ENCODE assay signal across 14 cellular contexts in the genomic region with DNA sequence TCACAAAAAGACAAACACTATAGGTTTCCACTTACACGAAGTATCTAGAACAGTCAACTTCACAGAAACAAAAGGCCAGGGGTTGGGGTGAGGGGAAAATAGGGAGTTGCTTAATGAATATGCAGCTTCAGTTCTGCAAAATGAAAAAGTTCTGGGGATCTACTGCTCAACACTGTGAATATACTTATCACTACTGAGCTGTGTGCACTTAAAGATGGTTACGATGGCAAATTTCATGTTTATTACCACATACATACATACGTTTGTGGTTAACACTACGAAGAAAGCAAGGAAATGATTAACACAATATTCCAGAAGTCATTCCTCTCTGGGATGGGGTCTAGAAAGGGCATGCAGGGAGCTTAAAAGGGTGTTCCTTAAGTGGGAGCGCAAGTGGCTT. TPM values are rescaled to one million over a fixed set of nuclear protein-coding genes. Genes with fewer than 3 reads are reported as not detected.
DNase-seq lines count a peak whose midpoint lies in the region; ATAC-seq and TF ChIP-seq lines count a peak whose summit lies in the region.
"Had no signal": no experiment of that assay in that cellular context is flagged by ENCODE, and none has a peak within 500 bp of the region (broad histone marks: within the 10 kb centered on the region; RNA-seq: fewer than 3 reads in every experiment).

No MANE protein-coding gene starts in this region.

- no peaks in the 10 kb centered on the region for H3K36me3 Mint-ChIP-seq in activated CD4-positive, alpha-beta T cell treated with anti-CD3 and anti-CD28 coated beads, Interleukin-2, amount 10 ng/mL, durations not matched to agents 7 days and 5 days (ENCODE audit: low read depth)

- H3K27me3 Mint-ChIP-seq in activated CD4-positive, alpha-beta T cell treated with anti-CD3 and anti-CD28 coated beads, Interleukin-2, amount 10 ng/mL, durations not matched to agents 7 days and 5 days = peaks cover 12% of the 10 kb centered on the region

- no peak overlapping the region for H3K4me3 ChIP-seq in RWPE2 (ENCODE audit: severe bottlenecking)
- H3K4me3 ChIP-seq in fibroblast of pulmonary artery (replicated peaks; ENCODE audit: low read depth, low read length) = peak overlapping the region; percentile 10
- H3K4me3 ChIP-seq: pancreas had no signal

- H3K4me1 ChIP-seq in RWPE2 (ENCODE audit: insufficient read depth, poor library complexity, severe bottlenecking) = peaks cover 23% of the 10 kb centered on the region
- H3K4me1 ChIP-seq: pancreas had no signal

- no peaks in the 10 kb centered on the region for H3K4me1 Mint-ChIP-seq in activated CD4-positive, alpha-beta T cell treated with anti-CD3 and anti-CD28 coated beads, Interleukin-2, amount 10 ng/mL, durations not matched to agents 7 days and 5 days

- H3K27me3 ChIP-seq in RWPE2 (ENCODE audit: insufficient read depth, poor library complexity, severe bottlenecking) = no peaks in the 10 kb centered on the region
- H3K27me3 ChIP-seq: pancreas had no signal

- H3K9me3 ChIP-seq in RWPE2 (ENCODE audit: severe bottlenecking) = no peaks in the 10 kb centered on the region
- H3K9me3 ChIP-seq: pancreas had no signal

- CTCF ChIA-PET in activated CD4-positive, alpha-beta T cell treated with anti-CD3 and anti-CD28 coated beads, Interleukin-2, amount 10 ng/mL, durations not matched to agents 7 days and 5 days (lab: Charles Lee) = interaction anchor here (1.0 kb wide), 1 partner anchor 9 kb away, joined by 3 read pairs; no protein-coding TSS in a partner anchor

- H3K27ac Mint-ChIP-seq in activated CD4-positive, alpha-beta T cell treated with anti-CD3 and anti-CD28 coated beads, Interleukin-2, amount 10 ng/mL, durations not matched to agents 7 days and 5 days = no peak overlapping the region
- H3K27ac Mint-ChIP-seq: T-helper 2 cell treated with Interferon-gamma antibody and Interleukin-4, amounts not matched to agents 5 μg/mL and 100 μg/mL, for 36 hours had no signal

- no peak for TF ChIP-seq CTCF in RWPE2 (IDR thresholded peaks at IDR 0.05; ENCODE audit: poor library complexity, severe bottlenecking)
- TF ChIP-seq CTCF in fibroblast of pulmonary artery (IDR thresholded peaks at IDR 0.05; ENCODE audit: low read length, missing control alignments) = no peak

- DNase-seq in SKM-1 treated with dmso at 0.1 percent for 144 hours (lab: John Stamatoyannopoulos, UW; ENCODE audit: unreplicated experiment) = peak; percentile 31
- no peak for DNase-seq in SKM-1 (lab: John Stamatoyannopoulos, UW; ENCODE audit: unreplicated experiment)
- DNase-seq in RWPE2 (ENCODE audit: low spot score) = no peak
- peak; percentile 65 for DNase-seq in fibroblast of pulmonary artery (ENCODE audit: low read depth)
- DNase-seq in hepatic stellate cell (ENCODE audit: low spot score) = no peak
- DNase-seq in NCI-H345 treated with DMSO at 0.1 percent for 48 hours (lab: John Stamatoyannopoulos, UW; ENCODE audit: unreplicated experiment) = no peak
- DNase-seq in activated CD4-positive, alpha-beta T cell treated with anti-CD3 and anti-CD28 coated beads, Interleukin-2, amount 10 ng/mL, durations not matched to agents 7 days and 5 days = no peak
- no peak for DNase-seq in T1000 (lab: John Stamatoyannopoulos, UW)
- DNase-seq: 8988T; activated CD4-positive, alpha-beta T cell treated with anti-CD3 and anti-CD28 coated beads, Interleukin-2, amount 50 U/mL, for 4 hours; Calu3; NCI-H226; pancreas had no signal

- no peak overlapping the region for H3K4me3 Mint-ChIP-seq in activated CD4-positive, alpha-beta T cell treated with anti-CD3 and anti-CD28 coated beads, Interleukin-2, amount 10 ng/mL, durations not matched to agents 7 days and 5 days
- H3K4me3 Mint-ChIP-seq: T-helper 2 cell treated with Interferon-gamma antibody and Interleukin-4, amounts not matched to agents 5 μg/mL and 100 μg/mL, for 36 hours had no signal

- no peaks in the 10 kb centered on the region for H3K9me3 Mint-ChIP-seq in activated CD4-positive, alpha-beta T cell treated with anti-CD3 and anti-CD28 coated beads, Interleukin-2, amount 10 ng/mL, durations not matched to agents 7 days and 5 days
- H3K9me3 Mint-ChIP-seq: T-helper 2 cell treated with Interferon-gamma antibody and Interleukin-4, amounts not matched to agents 5 μg/mL and 100 μg/mL, for 36 hours had no signal

- H3K36me3 ChIP-seq in RWPE2 (ENCODE audit: low read depth) = 0 out of 2 replicates have a peak, but pooled peaks cover 4% of the 10 kb centered on the region
- H3K36me3 ChIP-seq: pancreas had no signal

- POLR2A ChIA-PET in activated CD4-positive, alpha-beta T cell treated with anti-CD3 and anti-CD28 coated beads, Interleukin-2, amount 10 ng/mL, durations not matched to agents 7 days and 5 days (lab: Charles Lee) = no interaction called here

- no peak for ATAC-seq in RWPE2 (ENCODE audit: low read depth)
- ATAC-seq: pancreas had no signal

- peak overlapping the region; percentile 13 for H3K27ac ChIP-seq in RWPE2 (ENCODE audit: poor library complexity, severe bottlenecking)
- H3K27ac ChIP-seq: pancreas had no signal

RNA-seq across cellular contexts. Expression of a gene that starts 19.3 kb away (rescaled TPM):
- total RNA-seq in activated CD4-positive, alpha-beta T cell treated with anti-CD3 and anti-CD28 coated beads, Interleukin-2, amount 10 ng/mL, durations not matched to agents 7 days and 5 days = 10 to 100 TPM in 1 of 2 experiments, 1 to 10 TPM in 1; 8.8 to 10.6 TPM

Comparison
In these comparisons a context has a peak if more than half of its experiments do, and no peak if none do; other contexts are left out.
1. DNase-seq: peak in SKM-1 treated with dmso at 0.1 percent for 144 hours (single experiment) and fibroblast of pulmonary artery (single experiment); none in SKM-1 (single experiment), RWPE2 (single experiment), hepatic stellate cell (single experiment), NCI-H345 treated with DMSO at 0.1 percent for 48 hours (single experiment), activated CD4-positive, alpha-beta T cell treated with anti-CD3 and anti-CD28 coated beads, Interleukin-2, amount 10 ng/mL, durations not matched to agents 7 days and 5 days (single experiment) and T1000 (single experiment).